Comparison of ENCODE assay signal across 13 cellular contexts in the genomic region with DNA sequence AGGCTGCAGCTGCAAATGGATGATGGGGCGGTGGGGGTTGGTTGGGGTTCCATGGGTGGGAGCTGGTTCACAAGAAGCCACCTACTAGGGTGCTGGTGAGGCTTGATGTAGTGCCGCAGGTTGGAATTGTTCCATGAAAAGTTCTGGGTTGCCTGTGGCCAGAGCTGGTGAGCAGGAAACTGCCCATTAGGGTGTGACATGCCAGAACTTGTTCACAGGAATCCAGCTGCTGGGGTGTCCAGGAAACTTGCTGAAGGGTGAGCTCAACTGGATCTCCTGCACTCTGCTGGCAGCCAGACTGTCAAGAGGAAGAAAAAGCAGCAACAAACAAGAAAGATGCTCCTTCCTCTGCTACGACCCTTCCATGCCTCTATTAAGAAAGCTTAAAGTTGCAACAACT. TPM values are rescaled to one million over a fixed set of nuclear protein-coding genes. Genes with fewer than 3 reads are reported as not detected.
DNase-seq lines count a peak whose midpoint lies in the region; ATAC-seq and TF ChIP-seq lines count a peak whose summit lies in the region.
"Had no signal": no experiment of that assay in that cellular context is flagged by ENCODE, and none has a peak within 500 bp of the region (broad histone marks: within the 10 kb centered on the region; RNA-seq: fewer than 3 reads in every experiment).

No MANE protein-coding gene starts in this region.

- H2AK5ac ChIP-seq in IMR-90 (ENCODE audit: low read depth, low read length) = peak overlapping the region; percentile 78; the same call in 1 of the 2 replicates

- H4K5ac ChIP-seq in IMR-90 (ENCODE audit: low read depth, low read length) = peak overlapping the region; percentile 83

- DNase-seq in IMR-90 (peak; percentile 32), dermis blood vessel endothelial cell (peak; percentile 35), kidney glomerular epithelial cell (lab: John Stamatoyannopoulos, UW) (peak; percentile 3), NCI-H2081 (lab: John Stamatoyannopoulos, UW) (no peak)
- no peak for DNase-seq in activated CD4-positive, alpha-beta T cell treated with anti-CD3 and anti-CD28 coated beads, Interleukin-2, amount 50 U/mL, for 4 hours
- DNase-seq in activated naive CD4-positive, alpha-beta T cell treated with anti-CD3 and anti-CD28 coated beads, Interleukin-2, amount 50 U/mL, for 72 hours (ENCODE audit: low spot score in 2 of 2) = no peak
- DNase-seq: activated CD8-positive, alpha-beta T cell treated with anti-CD3 and anti-CD28 coated beads for 36 hours; activated naive CD4-positive, alpha-beta T cell treated with anti-CD3 and anti-CD28 coated beads, Interleukin-2, amount 50 U/mL, for 16 hours; NCI-H1694; T-helper 17 cell had no signal

- peak overlapping the region; percentile 48 for H4K91ac ChIP-seq in IMR-90 (ENCODE audit: insufficient read depth, low read depth, low read length)

- H3K23ac ChIP-seq in IMR-90 (ENCODE audit: low read depth, low read length) = peak overlapping the region; percentile 86; the same call in 1 of the 2 replicates

- H3K79me1 ChIP-seq in IMR-90 (ENCODE audit: low read depth in 1 of 2, low read length in 2 of 2) = peaks cover 34 to 66% of the 10 kb centered on the region in 2 experiments

- ATAC-seq in IMR-90 (ENCODE audit: low read depth) (peak; percentile 54), HG03159 (IDR thresholded peaks at IDR 0.05; ENCODE audit: unreplicated experiment) (no peak)
- ATAC-seq in activated naive CD4-positive, alpha-beta T cell treated with anti-CD3 and anti-CD28 coated beads, Interleukin-2, amount 50 U/mL, for 72 hours = no peak
- ATAC-seq: activated CD8-positive, alpha-beta T cell treated with anti-CD3 and anti-CD28 coated beads for 36 hours; T-helper 17 cell had no signal

- peak overlapping the region in 1 of 2 experiments; percentile 90; a peak in 2 of 4 replicates for H4K8ac ChIP-seq in IMR-90 (ENCODE audit: low read depth in 2 of 2, low read length in 2 of 2)

- CTCF ChIA-PET in IMR-90 (lab: Yijun Ruan, JAX) = no interaction called here

- 100% methylated on average over 1 of the region's 3 CpGs; no CpG with 5 or more reads in 1 of the 2 experiments for WGBS in IMR-90 (ENCODE audit: extremely low coverage in 2 of 2, insufficient read length in 1 of 2), 2 experiments

- H2AK9ac ChIP-seq in IMR-90 (replicated peaks; ENCODE audit: low read depth, low read length, poor library complexity) = peak overlapping the region; percentile 63

- H2BK15ac ChIP-seq in IMR-90 (ENCODE audit: low read depth, low read length) = peak overlapping the region; percentile 2; the same call in 1 of the 3 replicates

- peaks cover 0 to 80% (median 0%) of the 10 kb centered on the region in 11 experiments; a peak in 5 of 22 replicates for H3K27me3 ChIP-seq in BLaER1 treated with 17β-estradiol and CSF1 and Interleukin-3, amounts not matched to agents 10 nM and 100 nM
- H3K27me3 ChIP-seq in IMR-90 (ENCODE audit: control insufficient read depth, insufficient read depth, low read length) = no peaks in the 10 kb centered on the region

- TF ChIP-seq RAD21 in IMR-90 (IDR thresholded peaks at IDR 0.05; ENCODE audit: low read length) = no peak

- peak overlapping the region; percentile 80 for H3K4ac ChIP-seq in IMR-90 (ENCODE audit: low read depth, low read length)

- peaks cover 12% of the 10 kb centered on the region for H3K9me1 ChIP-seq in IMR-90 (ENCODE audit: insufficient read depth, low read length)

- no peaks in the 10 kb centered on the region for H3K36me3 Mint-ChIP-seq in activated naive CD4-positive, alpha-beta T cell treated with anti-CD3 and anti-CD28 coated beads, Interleukin-2, amount 50 U/mL, for 72 hours

- peak overlapping the region; percentile 3 to 78 (median 55) for H3K4me2 ChIP-seq in BLaER1 treated with 17β-estradiol and CSF1 and Interleukin-3, amounts not matched to agents 10 nM and 100 nM
- no peak overlapping the region; the same call in 1 of the 2 replicates for H3K4me2 ChIP-seq in IMR-90 (ENCODE audit: low read depth, low read length)

- dilution Hi-C loops in IMR-90 (cut with HindIII; ENCODE audit: low sequenced_read_pairs, unreplicated experiment) = no loop called here

- no TSS peak for BruUV-seq in IMR-90 (replicated peaks; lab: Mats Ljungman, UMichigan)

- peak overlapping the region; percentile 67; the same call in 1 of the 2 replicates for H3K18ac ChIP-seq in IMR-90 (ENCODE audit: low read depth, low read length)

- H2BK5ac ChIP-seq in IMR-90 (ENCODE audit: low read depth, low read length, poor library complexity, severe bottlenecking) = peak overlapping the region; percentile 61

- H3K36me3 ChIP-seq in BLaER1 treated with 17β-estradiol and CSF1 and Interleukin-3, amounts not matched to agents 10 nM and 100 nM = peaks cover 7 to 52% (median 25%) of the 10 kb centered on the region in 11 experiments; a peak in 19 of 22 replicates
- H3K36me3 ChIP-seq in IMR-90 (ENCODE audit: control insufficient read depth, insufficient read depth, low read length) = no peaks in the 10 kb centered on the region; the same call in 1 of the 2 replicates

- no peak overlapping the region for H3K56ac ChIP-seq in IMR-90 (ENCODE audit: extremely low read depth, insufficient read depth, low read length)

- H3K4me3 ChIP-seq in BLaER1 treated with 17β-estradiol and CSF1 and Interleukin-3, amounts not matched to agents 10 nM and 100 nM = no peak overlapping the region
- H3K4me3 ChIP-seq in IMR-90 (ENCODE audit: insufficient read depth, low read depth, low read length) = no peak overlapping the region

- peaks cover 30 to 69% (median 39%) of the 10 kb centered on the region in 10 experiments for H3K4me1 ChIP-seq in BLaER1 treated with 17β-estradiol and CSF1 and Interleukin-3, amounts not matched to agents 10 nM and 100 nM
- H3K4me1 ChIP-seq in IMR-90 (ENCODE audit: control insufficient read depth, insufficient read depth, low read length) = peaks cover 19% of the 10 kb centered on the region

- peak overlapping the region; percentile 86 for H2BK20ac ChIP-seq in IMR-90 (ENCODE audit: low read depth, low read length)

- peak overlapping the region; percentile 93 for H3K14ac ChIP-seq in IMR-90 (replicated peaks; ENCODE audit: low read depth, low read length)

- H3K27ac ChIP-seq in BLaER1 treated with 17β-estradiol and CSF1 and Interleukin-3, amounts not matched to agents 10 nM and 100 nM = peak overlapping the region in 5 of 11 experiments; percentile 23 to 67 (median 47); a peak in 5 of 22 replicates
- no peak overlapping the region for H3K27ac ChIP-seq in IMR-90 (ENCODE audit: insufficient read depth, low read length)
- H3K27ac ChIP-seq: C4-2B had no signal

- H3K9me3 Mint-ChIP-seq in activated naive CD4-positive, alpha-beta T cell treated with anti-CD3 and anti-CD28 coated beads, Interleukin-2, amount 50 U/mL, for 72 hours = no peaks in the 10 kb centered on the region
- H3K9me3 Mint-ChIP-seq: activated CD8-positive, alpha-beta T cell treated with anti-CD3 and anti-CD28 coated beads for 36 hours had no signal

- no peak overlapping the region for H3K27ac Mint-ChIP-seq in activated naive CD4-positive, alpha-beta T cell treated with anti-CD3 and anti-CD28 coated beads, Interleukin-2, amount 50 U/mL, for 72 hours
- H3K27ac Mint-ChIP-seq: activated CD8-positive, alpha-beta T cell treated with anti-CD3 and anti-CD28 coated beads for 36 hours; T-helper 17 cell had no signal

- in situ Hi-C loops in IMR-90 (cut with MboI; ENCODE audit: low sequenced_read_pairs) = no loop called here

- H3K9ac ChIP-seq in BLaER1 treated with 17β-estradiol and CSF1 and Interleukin-3, amounts not matched to agents 10 nM and 100 nM = no peak overlapping the region
- H3K9ac ChIP-seq in IMR-90 (ENCODE audit: low read depth, low read length) = no peak overlapping the region

- intact Hi-C loops in IMR-90 (cut with micrococcal nuclease) = no loop called here

- H3K9me3 ChIP-seq in BLaER1 treated with 17β-estradiol and CSF1 and Interleukin-3, amounts not matched to agents 10 nM and 100 nM (replicated peaks in 1 of 11) = peaks cover 0 to 5% (median 0%) of the 10 kb centered on the region in 11 experiments; a peak in 5 of 22 replicates
- H3K9me3 ChIP-seq in IMR-90 (ENCODE audit: control insufficient read depth, insufficient read depth, low read length) = no peaks in the 10 kb centered on the region

- no peak for TF ChIP-seq POLR2A in IMR-90 (IDR thresholded peaks at IDR 0.05; ENCODE audit: low read depth, low read length)

- peaks cover 3 to 98% (median 15%) of the 10 kb centered on the region in 11 experiments; a peak in 15 of 22 replicates for H4K20me1 ChIP-seq in BLaER1 treated with 17β-estradiol and CSF1 and Interleukin-3, amounts not matched to agents 10 nM and 100 nM
- no peaks in the 10 kb centered on the region for H4K20me1 ChIP-seq in IMR-90 (ENCODE audit: insufficient read depth, low read length)

- POLR2A ChIA-PET in IMR-90 (lab: Charles Lee; ENCODE audit: unreplicated experiment) = no interaction called here

- no peak for TF ChIP-seq CTCF in IMR-90 (conservative IDR thresholded peaks at IDR 0.05; ENCODE audit: low read depth, low read length)

- no peak overlapping the region for H2AFZ ChIP-seq in IMR-90 (replicated peaks; ENCODE audit: low read length, poor library complexity)

- peak overlapping the region; percentile 75 for H2BK120ac ChIP-seq in IMR-90 (ENCODE audit: low read depth, low read length)

TF ChIP-seq in IMR-90, 13 proteins besides CTCF, POLR2A, EP300 and RAD21:
- TF ChIP-seq MAFK (IDR thresholded peaks at IDR 0.05; ENCODE audit: low read depth, low read length) (no peak), BHLHE40 (IDR thresholded peaks at IDR 0.05; ENCODE audit: low read depth, low read length) (no peak), RFX5 (IDR thresholded peaks at IDR 0.05; ENCODE audit: low read depth, low read length) (no peak), MXI1 (IDR thresholded peaks at IDR 0.05; ENCODE audit: borderline replicate concordance, low read depth, low read length) (no peak)
- TF ChIP-seq, protein P1, sequence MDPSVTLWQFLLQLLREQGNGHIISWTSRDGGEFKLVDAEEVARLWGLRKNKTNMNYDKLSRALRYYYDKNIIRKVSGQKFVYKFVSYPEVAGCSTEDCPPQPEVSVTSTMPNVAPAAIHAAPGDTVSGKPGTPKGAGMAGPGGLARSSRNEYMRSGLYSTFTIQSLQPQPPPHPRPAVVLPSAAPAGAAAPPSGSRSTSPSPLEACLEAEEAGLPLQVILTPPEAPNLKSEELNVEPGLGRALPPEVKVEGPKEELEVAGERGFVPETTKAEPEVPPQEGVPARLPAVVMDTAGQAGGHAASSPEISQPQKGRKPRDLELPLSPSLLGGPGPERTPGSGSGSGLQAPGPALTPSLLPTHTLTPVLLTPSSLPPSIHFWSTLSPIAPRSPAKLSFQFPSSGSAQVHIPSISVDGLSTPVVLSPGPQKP (IDR thresholded peaks at IDR 0.05; ENCODE audit: borderline replicate concordance, low read depth, low read length) = no peak

RNA-seq across cellular contexts. Expression of a gene that starts 48.8 kb away (rescaled TPM):
- total RNA-seq in IMR-90 (2012; rRNA removed) (84.4 and 93.0 TPM in 2 replicates), dermis blood vessel endothelial cell (31.5 and 41.5 TPM in 2 replicates)
- 22.9 and 27.5 TPM in 2 replicates for polyA plus RNA-seq in IMR-90 (2012; rRNA removed)
- polyA plus RNA-seq in IMR-90 (2012; cell fraction: cytosol; rRNA removed) = 6.0 and 6.1 TPM in 2 replicates
- polyA plus RNA-seq in IMR-90 (2012; cell fraction: nucleus; rRNA removed; ENCODE audit: low replicate concordance) = 2.9 and 14.5 TPM in 2 replicates
- total RNA-seq in activated naive CD4-positive, alpha-beta T cell treated with anti-CD3 and anti-CD28 coated beads, Interleukin-2, amount 50 U/mL, for 72 hours = 10 to 100 TPM in 1 of 2 donors, 1 to 10 TPM in 1; 4.3 to 12.0 TPM

Comparison
In these comparisons a context has a peak if more than half of its experiments do, and no peak if none do; other contexts are left out.
1. DNase-seq: peak in IMR-90 (single experiment), dermis blood vessel endothelial cell (single experiment) and kidney glomerular epithelial cell (single experiment); none in activated CD4-positive, alpha-beta T cell treated with anti-CD3 and anti-CD28 coated beads, Interleukin-2, amount 50 U/mL, for 4 hours (0 of 2), activated naive CD4-positive, alpha-beta T cell treated with anti-CD3 and anti-CD28 coated beads, Interleukin-2, amount 50 U/mL, for 72 hours (0 of 2) and NCI-H2081 (0 of 2).